In the genomic region with DNA sequence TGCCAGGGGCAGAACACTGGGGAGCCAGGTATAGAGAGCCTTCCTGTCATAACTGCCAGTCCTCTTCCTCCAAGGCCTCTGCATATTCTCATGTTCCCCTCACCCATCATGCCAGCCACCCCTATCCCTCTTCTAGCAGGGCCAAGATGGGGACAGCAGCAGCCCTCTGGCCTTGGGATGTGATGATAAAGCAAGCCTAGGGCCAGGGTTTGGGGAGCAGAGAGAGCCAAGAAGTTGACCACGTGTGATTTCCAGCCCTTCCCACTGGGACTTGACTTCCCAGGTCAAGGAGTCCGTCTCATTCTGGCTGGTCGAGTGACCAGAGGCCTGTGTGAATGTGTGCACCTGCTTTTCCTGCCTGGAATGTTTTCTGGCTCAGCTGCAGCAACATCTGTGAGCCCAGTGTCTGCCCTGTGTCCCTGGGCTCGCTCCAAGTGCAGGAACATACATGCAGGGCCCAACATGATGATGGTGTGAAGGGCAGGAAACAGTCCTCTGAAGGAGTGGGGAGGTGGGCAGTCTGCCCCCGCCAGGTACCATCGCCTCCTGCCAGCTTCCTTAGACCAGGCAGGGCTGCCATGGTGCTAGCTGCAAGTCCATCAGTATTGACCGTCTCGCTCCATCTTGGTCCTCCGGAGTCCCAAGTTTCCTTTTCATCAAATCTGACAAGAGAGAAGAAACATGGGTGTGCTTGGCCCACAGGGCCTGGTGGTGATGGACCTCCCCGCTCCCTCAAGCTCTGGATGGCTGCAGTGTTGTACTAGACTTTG, we compare ENCODE assay signal across 15 cellular contexts. TPM values are rescaled to one million over a fixed set of nuclear protein-coding genes. Genes with fewer than 3 reads are reported as not detected.
DNase-seq lines count a peak whose midpoint lies in the region; ATAC-seq, FAIRE-seq and TF ChIP-seq lines count a peak whose summit lies in the region.
"Had no signal": no experiment of that assay in that cellular context is flagged by ENCODE, and none has a peak within 500 bp of the region (broad histone marks: within the 10 kb centered on the region; RNA-seq: fewer than 3 reads in every experiment).

No MANE protein-coding gene starts in this region.

- H3F3A ChIP-seq in neural progenitor cell (ENCODE audit: low read depth), result no peaks in the 10 kb centered on the region

- peak; percentile 72 for FAIRE-seq in HTR-8/SVneo (lab: Jason Lieb, UNC)
- no peak for FAIRE-seq in kidney (lab: Jason Lieb, UNC)

- H3K9ac ChIP-seq in BLaER1 (peak overlapping the region; percentile 17; the same call in 1 of the 2 replicates), neural progenitor cell (no peak overlapping the region), kidney (ENCODE audit: low read length in 2 of 2) (no peak overlapping the region)

- H3K4me1 Mint-ChIP-seq in dendritic cell treated with granulocyte-macrophage colony-stimulating factor and Interleukin-4, amounts not matched to agents 40 ng/mL and 50 ng/mL, for 4 days (ENCODE audit: low read depth), result peaks cover 79% of the 10 kb centered on the region
- H3K4me1 Mint-ChIP-seq in neural progenitor cell, result peaks cover 5% of the 10 kb centered on the region

- no peaks in the 10 kb centered on the region for H3K27me3 Mint-ChIP-seq in dendritic cell treated with granulocyte-macrophage colony-stimulating factor and Interleukin-4, amounts not matched to agents 40 ng/mL and 50 ng/mL, for 4 days
- peaks cover 11% of the 10 kb centered on the region for H3K27me3 Mint-ChIP-seq in neural progenitor cell (ENCODE audit: insufficient read depth, low read depth)

- intact Hi-C loops in dendritic cell treated with granulocyte-macrophage colony-stimulating factor and Interleukin-4, amounts not matched to agents 40 ng/mL and 50 ng/mL, for 4 days (cut with micrococcal nuclease), result no loop called here
- intact Hi-C loops in kidney (cut with DNase I), result no loop called here

- H3K27me3 ChIP-seq in BLaER1 (no peaks in the 10 kb centered on the region), neural progenitor cell (no peaks in the 10 kb centered on the region)

- H3K27ac Mint-ChIP-seq in dendritic cell treated with granulocyte-macrophage colony-stimulating factor and Interleukin-4, amounts not matched to agents 40 ng/mL and 50 ng/mL, for 4 days, result peak overlapping the region; percentile 68
- peak overlapping the region; percentile 55 for H3K27ac Mint-ChIP-seq in neural progenitor cell

- no peaks in the 10 kb centered on the region for H3K9me3 ChIP-seq in BLaER1
- no peaks in the 10 kb centered on the region for H3K9me3 ChIP-seq in neural progenitor cell (ENCODE audit: low read depth)
- H3K9me3 ChIP-seq in kidney (ENCODE audit: control insufficient read depth in 1 of 2, low read length in 2 of 2), result no peaks in the 10 kb centered on the region

- H3K4me1 ChIP-seq in BLaER1 (peaks cover 25% of the 10 kb centered on the region), neural progenitor cell (no peaks in the 10 kb centered on the region), kidney (ENCODE audit: control insufficient read depth in 1 of 2, insufficient read depth in 1 of 2, low read depth in 1 of 2, low read length in 2 of 2) (peaks cover 0 to 9% of the 10 kb centered on the region in 2 donors)

- H3K27ac ChIP-seq in BLaER1, result peak overlapping the region; percentile 59
- no peak overlapping the region for H3K27ac ChIP-seq in neural progenitor cell
- H3K27ac ChIP-seq in kidney (ENCODE audit: low read depth in 2 of 2, low read length in 2 of 2), result no peak overlapping the region

- no peak overlapping the region for H3K4me3 Mint-ChIP-seq in dendritic cell treated with granulocyte-macrophage colony-stimulating factor and Interleukin-4, amounts not matched to agents 40 ng/mL and 50 ng/mL, for 4 days
- H3K4me3 Mint-ChIP-seq in neural progenitor cell, result no peak overlapping the region

- H3K4me3 ChIP-seq in BLaER1, result no peak overlapping the region
- H3K4me3 ChIP-seq in neural progenitor cell, result no peak overlapping the region
- no peak overlapping the region for H3K4me3 ChIP-seq in kidney (ENCODE audit: low read length in 2 of 2)
- H3K4me3 ChIP-seq: skin epidermis had no signal

- ATAC-seq in HG03432 (IDR thresholded peaks at IDR 0.05; ENCODE audit: unreplicated experiment), result no peak

- DNase-seq in HTR-8/SVneo (ENCODE audit: insufficient read length, low spot score), result no peak
- DNase-seq in neural progenitor cell (ENCODE audit: low spot score), result no peak
- no peak for DNase-seq in DMS53 (lab: John Stamatoyannopoulos, UW)
- DNase-seq in kidney, result no peak
- DNase-seq in NCI-H1417 treated with DMSO at 0.1 percent for 48 hours (lab: John Stamatoyannopoulos, UW), result no peak
- DNase-seq: activated CD4-positive, alpha-beta T cell treated with anti-CD3 and anti-CD28 coated beads for 1 hour; NCI-H1092 treated with DMSO at 0.1 percent for 48 hours; NCI-H524 treated with DMSO at 0.1 percent for 48 hours; SHP77 had no signal

- no peaks in the 10 kb centered on the region for H3K79me2 ChIP-seq in neural progenitor cell (ENCODE audit: low read depth)

- peaks cover 70% of the 10 kb centered on the region for H3K36me3 ChIP-seq in BLaER1
- H3K36me3 ChIP-seq in neural progenitor cell, result no peaks in the 10 kb centered on the region
- peaks cover 7 to 9% of the 10 kb centered on the region in 2 donors for H3K36me3 ChIP-seq in kidney (ENCODE audit: control insufficient read depth in 1 of 2, insufficient read depth in 2 of 2, low read length in 2 of 2)

- TF ChIP-seq CTCF in neural progenitor cell (IDR thresholded peaks at IDR 0.05) (no peak), kidney (IDR thresholded peaks at IDR 0.05; ENCODE audit: borderline replicate concordance, extremely low read depth, insufficient read depth) (no peak)

- no peak overlapping the region for H2AFZ ChIP-seq in neural progenitor cell (replicated peaks)

- peaks cover 14% of the 10 kb centered on the region; the same call in 1 of the 2 replicates for H4K20me1 ChIP-seq in BLaER1
- no peaks in the 10 kb centered on the region for H4K20me1 ChIP-seq in neural progenitor cell (ENCODE audit: low read depth)

- peak overlapping the region; percentile 57 for H3K4me2 ChIP-seq in BLaER1
- no peak overlapping the region for H3K4me2 ChIP-seq in neural progenitor cell

- H3K9me3 Mint-ChIP-seq in dendritic cell treated with granulocyte-macrophage colony-stimulating factor and Interleukin-4, amounts not matched to agents 40 ng/mL and 50 ng/mL, for 4 days, result no peaks in the 10 kb centered on the region
- no peaks in the 10 kb centered on the region for H3K9me3 Mint-ChIP-seq in neural progenitor cell

- peaks cover 79% of the 10 kb centered on the region for H3K36me3 Mint-ChIP-seq in dendritic cell treated with granulocyte-macrophage colony-stimulating factor and Interleukin-4, amounts not matched to agents 40 ng/mL and 50 ng/mL, for 4 days (ENCODE audit: low read depth)
- peaks cover 6% of the 10 kb centered on the region for H3K36me3 Mint-ChIP-seq in neural progenitor cell

RNA-seq across cellular contexts. Expression of gene VASH1, which starts 21.0 kb away (rescaled TPM):
- total RNA-seq in neural progenitor cell (ENCODE audit: low replicate concordance) (10.3 and 20.1 TPM in 2 replicates), kidney (14.7 TPM)
- polyA plus RNA-seq in kidney (ENCODE audit: insufficient read depth, low read depth, low replicate concordance), result 4.1 TPM
- total RNA-seq: HT-29 had no signal

RNA-seq across cellular contexts. Expression of gene ANGEL1, which starts 30.4 kb away (rescaled TPM):
- 23.2 and 28.7 TPM in 2 replicates for total RNA-seq in neural progenitor cell (ENCODE audit: low replicate concordance)
- 21.5 TPM for total RNA-seq in kidney
- polyA plus RNA-seq in kidney (ENCODE audit: insufficient read depth, low read depth, low replicate concordance), result 6.3 TPM

RNA-seq across cellular contexts. Expression of gene LRRC74A, which starts 43.9 kb away (rescaled TPM):
- total RNA-seq in neural progenitor cell (ENCODE audit: low replicate concordance) (not detected in 2 replicates), kidney (not detected)
- not detected for polyA plus RNA-seq in kidney (ENCODE audit: insufficient read depth, low read depth, low replicate concordance)
- total RNA-seq: epithelial cell of proximal tubule, HT-29 had no signal
